1 cellular context compared by ENCODE assay signal in genomic region chr1:94417962-94418663, GRCh38.
A peak's percentile ranks its signal among the peaks of the same experiment; 100 is the strongest.
TF ChIP-seq lines count a peak whose summit lies in the region.

Gene ABCD3, plus strand, starts transcription at chr1:94418389. Its CDS starts 90 bp downstream, at chr1:94418479.

TF ChIP-seq in K562, 482 proteins besides CTCF, POLR2A, EP300 and RAD21 (continued from another document and continues in another):
- TF ChIP-seq RBM14 (IDR thresholded peaks at IDR 0.05; ENCODE audit: borderline replicate concordance, insufficient read depth, low read depth, low read length), result no peak
- TF ChIP-seq ZNF217 (CRISPR knock-in tag; IDR thresholded peaks at IDR 0.05), result no peak
- peak; percentile 86 for TF ChIP-seq SUPT5H (IDR thresholded peaks at IDR 0.05)
- no peak for TF ChIP-seq GTF2B (IDR thresholded peaks at IDR 0.05; ENCODE audit: extremely low read depth, insufficient read length)
- TF ChIP-seq ZBTB34 (CRISPR knock-in tag; IDR thresholded peaks at IDR 0.05), result no peak
- no peak for TF ChIP-seq ZNF165 (CRISPR knock-in tag; IDR thresholded peaks at IDR 0.05; ENCODE audit: borderline replicate concordance)
- TF ChIP-seq NR2F6 (CRISPR knock-in tag; IDR thresholded peaks at IDR 0.05), result no peak
- TF ChIP-seq ZNF592 (IDR thresholded peaks at IDR 0.05), result no peak
- TF ChIP-seq RFX7 (CRISPR knock-in tag; IDR thresholded peaks at IDR 0.05), result no peak
- no peak for TF ChIP-seq THRAP3 (IDR thresholded peaks at IDR 0.05; ENCODE audit: borderline replicate concordance)
- TF ChIP-seq ZFPM2 (CRISPR knock-in tag; IDR thresholded peaks at IDR 0.05), result no peak
- no peak for TF ChIP-seq NUFIP1 (IDR thresholded peaks at IDR 0.05; ENCODE audit: partially characterized antibody)
- no peak for TF ChIP-seq E2F1 (CRISPR knock-in tag; IDR thresholded peaks at IDR 0.05)
- TF ChIP-seq ZBTB2 (IDR thresholded peaks at IDR 0.05), result peak; percentile 88
- no peak for TF ChIP-seq ZNF707 (CRISPR knock-in tag; conservative IDR thresholded peaks at IDR 0.05)
- TF ChIP-seq HDAC3 (IDR thresholded peaks at IDR 0.05; ENCODE audit: borderline replicate concordance, partially characterized antibody), result no peak
- TF ChIP-seq HMGN3 (IDR thresholded peaks at IDR 0.05; ENCODE audit: borderline replicate concordance, extremely low read depth, insufficient read length, low read depth, low read length), result peak; percentile 82
- no peak for TF ChIP-seq NELFE (IDR thresholded peaks at IDR 0.05; ENCODE audit: insufficient read depth, insufficient read length)
- TF ChIP-seq PHF20 (IDR thresholded peaks at IDR 0.05; ENCODE audit: partially characterized antibody), result peak; percentile 58
- TF ChIP-seq NR3C1 (CRISPR knock-in tag; IDR thresholded peaks at IDR 0.05), result no peak
- no peak for TF ChIP-seq HES1 (IDR thresholded peaks at IDR 0.05; ENCODE audit: low read depth)
- TF ChIP-seq ZNF431 (CRISPR knock-in tag; IDR thresholded peaks at IDR 0.05), result peak; percentile 57; the same call in 1 of the 2 replicates
- TF ChIP-seq POLR3G (IDR thresholded peaks at IDR 0.05; ENCODE audit: extremely low read depth, insufficient read length, insufficient replicate concordance), result no peak
- TF ChIP-seq ATF1 (CRISPR knock-in tag; IDR thresholded peaks at IDR 0.05), result 0 out of 2 replicates have a peak, but pooled peaks have one; percentile 22
- peak; percentile 70; the same call in 1 of the 2 replicates for TF ChIP-seq ATF1 (tag; IDR thresholded peaks at IDR 0.05)
- TF ChIP-seq PHF21A (IDR thresholded peaks at IDR 0.05; ENCODE audit: borderline replicate concordance, low read depth), result no peak
- peak; percentile 66; the same call in 1 of the 2 replicates for TF ChIP-seq GATAD2B (IDR thresholded peaks at IDR 0.05; ENCODE audit: borderline replicate concordance)
- no peak for TF ChIP-seq ZNF23 (CRISPR knock-in tag; IDR thresholded peaks at IDR 0.05)
- no peak for TF ChIP-seq NCOA2 (IDR thresholded peaks at IDR 0.05; ENCODE audit: partially characterized antibody in 2 of 2)
- no peak for TF ChIP-seq MLX (CRISPR knock-in tag; conservative IDR thresholded peaks at IDR 0.05)
- no peak for TF ChIP-seq CUX1 (CRISPR knock-in tag; IDR thresholded peaks at IDR 0.05)
- TF ChIP-seq SMAD2 (IDR thresholded peaks at IDR 0.05; ENCODE audit: low read depth, low read length), result no peak
- TF ChIP-seq FIP1L1 (IDR thresholded peaks at IDR 0.05; ENCODE audit: low read depth, low read length, poor library complexity, severe bottlenecking), result peak; percentile 86
- peak; percentile 65 for TF ChIP-seq CREM (IDR thresholded peaks at IDR 0.05; ENCODE audit: low read depth)
- TF ChIP-seq SP1 (CRISPR knock-in tag; IDR thresholded peaks at IDR 0.05), result peak; percentile 29; the same call in 1 of the 2 replicates
- TF ChIP-seq EP400 (IDR thresholded peaks at IDR 0.05), result peak; percentile 64; the same call in 1 of the 2 replicates
- no peak for TF ChIP-seq MCM5 (IDR thresholded peaks at IDR 0.05; ENCODE audit: low read depth)
- TF ChIP-seq ATF6 (CRISPR knock-in tag; IDR thresholded peaks at IDR 0.05), result no peak
- TF ChIP-seq BRF1 (IDR thresholded peaks at IDR 0.05; ENCODE audit: borderline replicate concordance, extremely low read depth, insufficient read length), result no peak
- no peak for TF ChIP-seq RAD51 (IDR thresholded peaks at IDR 0.05; ENCODE audit: borderline replicate concordance, low read depth)
- peak; percentile 26; the same call in 1 of the 2 replicates for TF ChIP-seq HMGXB4 (CRISPR knock-in tag; IDR thresholded peaks at IDR 0.05)
- no peak; the same call in 1 of the 2 replicates for TF ChIP-seq E2F3 (CRISPR knock-in tag; IDR thresholded peaks at IDR 0.05)
- no peak for TF ChIP-seq ARHGAP35 (IDR thresholded peaks at IDR 0.05; ENCODE audit: partially characterized antibody)
- no peak for TF ChIP-seq TCF3 (CRISPR knock-in tag; IDR thresholded peaks at IDR 0.05)
